ENCODE assay signal across 8 cellular contexts in the genomic region with DNA sequence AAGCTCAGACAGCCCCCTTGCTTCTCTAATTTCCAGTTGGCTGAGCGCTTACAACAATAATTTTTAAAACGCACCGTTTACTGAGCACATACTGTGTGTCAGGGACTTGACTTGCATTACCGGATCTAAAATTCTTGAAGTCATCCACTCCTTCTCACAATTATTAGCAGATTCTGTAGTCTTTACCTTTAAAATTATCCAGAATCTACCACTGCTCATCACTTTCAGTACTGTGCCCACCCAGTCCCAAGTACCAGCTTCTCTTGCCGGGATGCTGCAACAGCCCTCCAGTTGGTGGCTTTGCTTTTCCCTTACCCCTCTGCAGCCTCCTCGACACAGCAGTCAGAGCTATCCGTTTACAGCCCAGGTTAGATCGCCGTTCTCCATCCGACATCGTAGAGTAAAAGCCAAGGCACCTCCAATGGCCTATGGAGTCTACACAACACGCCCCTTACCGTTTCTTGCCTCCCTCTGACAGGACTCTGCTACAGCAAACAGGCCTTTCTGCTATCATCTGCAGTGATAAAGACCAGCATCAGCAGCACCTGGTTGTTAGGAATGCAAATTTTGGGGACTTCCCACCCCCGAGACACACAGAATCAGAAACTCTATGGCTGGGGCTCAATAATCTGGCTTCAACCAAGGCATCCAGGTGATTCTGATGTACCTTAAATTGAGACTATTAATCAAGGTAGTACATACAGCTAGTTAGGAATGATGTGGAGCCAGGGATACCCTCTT.
DNase-seq lines count a peak whose midpoint lies in the region; ATAC-seq, FAIRE-seq and TF ChIP-seq lines count a peak whose summit lies in the region.

No MANE protein-coding gene starts in this region.

- H3K79me2 ChIP-seq in PC-3 (ENCODE audit: low read length): no peaks in the 10 kb centered on the region

- no peaks in the 10 kb centered on the region for H3K9me3 Mint-ChIP-seq in activated T-cell treated with anti-CD3 and anti-CD28 coated beads, Interleukin-2, amount 50 U/mL, for 4 hours

- H3K27me3 Mint-ChIP-seq in activated T-cell treated with anti-CD3 and anti-CD28 coated beads, Interleukin-2, amount 50 U/mL, for 4 hours (ENCODE audit: low read depth): peaks cover 17% of the 10 kb centered on the region

- H2AFZ ChIP-seq in PC-3 (ENCODE audit: low read length): peak overlapping the region; percentile 98

- H3K36me3 ChIP-seq in PC-3 (ENCODE audit: low read depth, low read length) (no peaks in the 10 kb centered on the region), pancreas (no peaks in the 10 kb centered on the region)

- no peak overlapping the region for H3K27ac ChIP-seq in PC-3 (ENCODE audit: low read length)
- peak overlapping the region in 2 of 4 donors; percentile 80 for H3K27ac ChIP-seq in pancreas

- H3K9me2 ChIP-seq in PC-3 (replicated peaks; ENCODE audit: low read length): no peaks in the 10 kb centered on the region

- peaks cover 17% of the 10 kb centered on the region for H3K4me1 Mint-ChIP-seq in activated T-cell treated with anti-CD3 and anti-CD28 coated beads, Interleukin-2, amount 50 U/mL, for 4 hours (ENCODE audit: low read depth)

- WGBS in pancreas, 2 donors: 47 to 48% methylated on average over 14 of the region's 14 CpGs

- intact Hi-C loops in PC-3 (cut with micrococcal nuclease): loop anchor here (5.0 kb wide), 1 partner anchor 214 kb away; a partner anchor contains a TSS
- intact Hi-C loops in pancreas (cut with DNase I): no loop called here

- no peak for FAIRE-seq in pancreas (lab: Jason Lieb, UNC)

- CTCF ChIA-PET in PC-3 (lab: Charles Lee): no interaction called here

- H3K36me3 Mint-ChIP-seq in activated T-cell treated with anti-CD3 and anti-CD28 coated beads, Interleukin-2, amount 50 U/mL, for 4 hours (ENCODE audit: insufficient read depth): no peaks in the 10 kb centered on the region

- DNase-seq in activated T-cell treated with anti-CD3 and anti-CD28 coated beads, Interleukin-2, amount 50 U/mL, for 4 hours: no peak
- no peak for DNase-seq in activated T-cell treated with anti-CD3 and anti-CD28 coated beads, Interleukin-2, amount 50 U/mL, for 1 hour
- no peak for DNase-seq in PC-3
- no peak for DNase-seq in epithelial cell of esophagus (ENCODE audit: low read depth)
- DNase-seq in pancreas: peak in 2 of 6 donors; percentile 14 to 16
- no peak for DNase-seq in ureter (ENCODE audit: low spot score)
- DNase-seq in NCI-H510A (lab: John Stamatoyannopoulos, UW): no peak

- peak overlapping the region; percentile 89 for H3K4me2 ChIP-seq in PC-3 (ENCODE audit: low read length)

- H3K4me3 ChIP-seq in PC-3 (ENCODE audit: low read length) (peak overlapping the region; percentile 68), epithelial cell of esophagus (ENCODE audit: low read length) (peak overlapping the region; percentile 59), pancreas (peak overlapping the region; percentile 24 to 71 (median 38))

- peaks cover 18% of the 10 kb centered on the region for H3K4me1 ChIP-seq in PC-3 (ENCODE audit: insufficient read depth, low read length)
- H3K4me1 ChIP-seq in pancreas: peaks cover 0 to 6% (median 4%) of the 10 kb centered on the region in 3 donors

- TSS peak; percentile 39 for BruUV-seq in PC-3 (replicated peaks; lab: Mats Ljungman, UMichigan)

- POLR2A ChIA-PET in PC-3 (lab: Charles Lee; ENCODE audit: unreplicated experiment): interaction anchor here (0.6 kb wide), 1 partner anchor 201 kb away, joined by 3 read pairs; no protein-coding TSS in a partner anchor

- H3K9me3 ChIP-seq in PC-3 (ENCODE audit: low read length): no peaks in the 10 kb centered on the region
- no peaks in the 10 kb centered on the region for H3K9me3 ChIP-seq in pancreas

- peak in 1 of 2 donors; percentile 9 for ATAC-seq in activated T-cell treated with anti-CD3 and anti-CD28 coated beads, Interleukin-2, amount 50 U/mL, for 4 hours
- ATAC-seq in PC-3 (no peak), pancreas (no peak), HG03457 (IDR thresholded peaks at IDR 0.05; ENCODE audit: unreplicated experiment) (no peak)

- peak overlapping the region; percentile 77 for H3K4me3 Mint-ChIP-seq in activated T-cell treated with anti-CD3 and anti-CD28 coated beads, Interleukin-2, amount 50 U/mL, for 4 hours

- H4K20me1 ChIP-seq in PC-3 (ENCODE audit: low read length): no peaks in the 10 kb centered on the region

- H3F3A ChIP-seq in PC-3 (ENCODE audit: low read length, unreplicated experiment): no peaks in the 10 kb centered on the region

- H3K9ac ChIP-seq in PC-3 (ENCODE audit: low read length): peak overlapping the region; percentile 42; the same call in 1 of the 2 replicates

- TF ChIP-seq CTCF in PC-3 (conservative IDR thresholded peaks at IDR 0.05; ENCODE audit: low read depth, low read length): no peak
- no peak for TF ChIP-seq CTCF in epithelial cell of esophagus (IDR thresholded peaks at IDR 0.05; ENCODE audit: insufficient read depth, low read depth, low read length, missing control alignments)
- no peak for TF ChIP-seq CTCF in pancreas (IDR thresholded peaks at IDR 0.05)

- no peaks in the 10 kb centered on the region for H3K27me3 ChIP-seq in PC-3 (ENCODE audit: low read length)
- no peaks in the 10 kb centered on the region for H3K27me3 ChIP-seq in pancreas
